In genomic region chr2:3246928-3247714, GRCh38 we compare ENCODE assay signal across 17 cellular contexts.
DNase-seq lines count a peak whose midpoint lies in the region; ATAC-seq lines count a peak whose summit lies in the region.
"Had no signal": no experiment of that assay in that cellular context is flagged by ENCODE, and none has a peak within 500 bp of the region (broad histone marks: within the 10 kb centered on the region; RNA-seq: fewer than 3 reads in every experiment).

No MANE protein-coding gene starts in this region.

- peaks cover 9 to 18% of the 10 kb centered on the region in 2 donors for H3K4me1 ChIP-seq in naive thymus-derived CD4-positive, alpha-beta T cell (ENCODE audit: control insufficient read depth in 2 of 2, insufficient read depth in 2 of 2, low read length in 2 of 2)

- peaks cover 58% of the 10 kb centered on the region for H3K36me3 Mint-ChIP-seq in stimulated activated memory B cell treated with anti-CD40 and anti-IgM and Interleukin-4, amounts not matched to agents 10 μg/mL and 1 μg/mL and 100 μg/mL, for 72 hours
- H3K36me3 Mint-ChIP-seq in naive thymus-derived CD4-positive, alpha-beta T cell = peaks cover 12 to 44% (median 39%) of the 10 kb centered on the region in 5 donors

- POLR2A ChIA-PET in naive thymus-derived CD4-positive, alpha-beta T cell (lab: Charles Lee) = no interaction called here

- H3K4me3 ChIP-seq in naive thymus-derived CD4-positive, alpha-beta T cell (ENCODE audit: low read length) = no peak overlapping the region
- H3K4me3 ChIP-seq: BLaER1 treated with 17β-estradiol and CSF1 and Interleukin-3, amounts not matched to agents 10 nM and 100 nM; MG63 had no signal

- CTCF ChIA-PET in naive thymus-derived CD4-positive, alpha-beta T cell (lab: Charles Lee) = no interaction called here

- H3K27ac ChIP-seq in naive thymus-derived CD4-positive, alpha-beta T cell (ENCODE audit: low read depth, low read length) = no peak overlapping the region
- H3K27ac ChIP-seq: BLaER1 treated with 17β-estradiol and CSF1 and Interleukin-3, amounts not matched to agents 10 nM and 100 nM had no signal

- H3K9me3 Mint-ChIP-seq in stimulated activated memory B cell treated with anti-CD40 and anti-IgM and Interleukin-4, amounts not matched to agents 10 μg/mL and 1 μg/mL and 100 μg/mL, for 72 hours = peaks cover 10% of the 10 kb centered on the region
- peaks cover 6 to 30% (median 12%) of the 10 kb centered on the region in 11 donors for H3K9me3 Mint-ChIP-seq in naive thymus-derived CD4-positive, alpha-beta T cell

- intact Hi-C loops in naive thymus-derived CD4-positive, alpha-beta T cell (cut with micrococcal nuclease) = no loop called here

- ATAC-seq in stimulated activated memory B cell treated with anti-CD40 and anti-IgM and Interleukin-4, amounts not matched to agents 10 μg/mL and 1 μg/mL and 100 μg/mL, for 72 hours = no peak
- ATAC-seq in naive thymus-derived CD4-positive, alpha-beta T cell = no peak
- ATAC-seq: SK-N-SH treated with all-trans-retinoic acid at 6 μM for 48 hours had no signal

- peaks cover 0 to 12% (median 9%) of the 10 kb centered on the region in 3 experiments for H3K9me3 ChIP-seq in naive thymus-derived CD4-positive, alpha-beta T cell (ENCODE audit: control insufficient read depth in 2 of 3, low read length in 3 of 3)

- H3K27me3 Mint-ChIP-seq in stimulated activated memory B cell treated with anti-CD40 and anti-IgM and Interleukin-4, amounts not matched to agents 10 μg/mL and 1 μg/mL and 100 μg/mL, for 72 hours = no peaks in the 10 kb centered on the region
- H3K27me3 Mint-ChIP-seq in naive thymus-derived CD4-positive, alpha-beta T cell = no peaks in the 10 kb centered on the region

- H3K4me3 Mint-ChIP-seq in stimulated activated memory B cell treated with anti-CD40 and anti-IgM and Interleukin-4, amounts not matched to agents 10 μg/mL and 1 μg/mL and 100 μg/mL, for 72 hours = no peak overlapping the region
- no peak overlapping the region for H3K4me3 Mint-ChIP-seq in naive thymus-derived CD4-positive, alpha-beta T cell

- H3K4me1 Mint-ChIP-seq in stimulated activated memory B cell treated with anti-CD40 and anti-IgM and Interleukin-4, amounts not matched to agents 10 μg/mL and 1 μg/mL and 100 μg/mL, for 72 hours = peaks cover 19% of the 10 kb centered on the region
- H3K4me1 Mint-ChIP-seq in naive thymus-derived CD4-positive, alpha-beta T cell = peaks cover 11 to 36% (median 19%) of the 10 kb centered on the region in 7 donors

- peaks cover 0 to 17% (median 0%) of the 10 kb centered on the region in 3 experiments for H3K36me3 ChIP-seq in naive thymus-derived CD4-positive, alpha-beta T cell (ENCODE audit: control insufficient read depth in 2 of 3, insufficient read depth in 3 of 3, low read length in 3 of 3)
- H3K36me3 ChIP-seq: MG63 had no signal

- H3K27me3 ChIP-seq in naive thymus-derived CD4-positive, alpha-beta T cell (ENCODE audit: control insufficient read depth in 2 of 2, insufficient read depth in 2 of 2, low read length in 2 of 2) = no peaks in the 10 kb centered on the region
- H3K27me3 ChIP-seq: MG63 had no signal

- DNase-seq in activated CD8-positive, alpha-beta memory T cell treated with anti-CD3 and anti-CD28 coated beads for 24 hours = peak; percentile 11
- DNase-seq in activated CD8-positive, alpha-beta memory T cell treated with anti-CD3 and anti-CD28 coated beads, Interleukin-2, amount 50 U/mL, for 4 hours = no peak
- DNase-seq in NCI-H146 treated with DMSO at 0.1 percent for 48 hours (lab: John Stamatoyannopoulos, UW; ENCODE audit: unreplicated experiment) = peak; percentile 27
- peak; percentile 71 for DNase-seq in NCI-H748 (lab: John Stamatoyannopoulos, UW; ENCODE audit: unreplicated experiment)
- DNase-seq in SW 1271 (lab: John Stamatoyannopoulos, UW) = no peak
- DNase-seq in naive thymus-derived CD4-positive, alpha-beta T cell = no peak
- no peak for DNase-seq in mesenteric fat pad (ENCODE audit: low spot score)
- DNase-seq: Karpas-422; MG63; NCI-H1092; NCI-H187; NCI-H2171; NK-92 treated with Interleukin-12 subunit alpha and Interleukin-12 subunit beta, amount 100 ng/mL, for 24 hours; SHP77 treated with DMSO at 0.1 percent for 48 hours had no signal

- peak overlapping the region; percentile 64 for H3K27ac Mint-ChIP-seq in stimulated activated memory B cell treated with anti-CD40 and anti-IgM and Interleukin-4, amounts not matched to agents 10 μg/mL and 1 μg/mL and 100 μg/mL, for 72 hours
- H3K27ac Mint-ChIP-seq in naive thymus-derived CD4-positive, alpha-beta T cell = no peak overlapping the region

Comparison
In these comparisons a context has a peak if more than half of its experiments do, and no peak if none do; other contexts are left out.
1. DNase-seq: peak in activated CD8-positive, alpha-beta memory T cell treated with anti-CD3 and anti-CD28 coated beads for 24 hours (single experiment), NCI-H146 treated with DMSO at 0.1 percent for 48 hours (single experiment) and NCI-H748 (single experiment); none in activated CD8-positive, alpha-beta memory T cell treated with anti-CD3 and anti-CD28 coated beads, Interleukin-2, amount 50 U/mL, for 4 hours (single experiment), SW 1271 (0 of 2), naive thymus-derived CD4-positive, alpha-beta T cell (0 of 9) and mesenteric fat pad (single experiment).